Comparison of ENCODE assay signal across 1 cellular context in genomic region chr19:56507446-56508281, GRCh38.
TF ChIP-seq lines count a peak whose summit lies in the region.

ZNF471 (plus strand) TSS chr19:56507855; CDS start chr19:56511572, 3,717 bp downstream.

TF ChIP-seq in HEK293, 187 proteins besides CTCF, POLR2A, EP300 and RAD21 (continued from another document and continues in another):
- TF ChIP-seq ZNF488 (tag by site-specific recombination; IDR thresholded peaks at IDR 0.05), result no peak
- TF ChIP-seq ZFP3 (tag by site-specific recombination; IDR thresholded peaks at IDR 0.05; ENCODE audit: low read depth), result no peak
- no peak for TF ChIP-seq PRDM1 (tag by site-specific recombination; IDR thresholded peaks at IDR 0.05)
- TF ChIP-seq ZNF335 (tag by site-specific recombination; conservative IDR thresholded peaks at IDR 0.05), result peak; percentile 100
- no peak for TF ChIP-seq ZNF112 (tag by site-specific recombination; IDR thresholded peaks at IDR 0.05)
- no peak for TF ChIP-seq BCL6B (tag by site-specific recombination; IDR thresholded peaks at IDR 0.05)
- TF ChIP-seq ZNF138 (tag by site-specific recombination; IDR thresholded peaks at IDR 0.05; ENCODE audit: borderline replicate concordance), result no peak
- no peak for TF ChIP-seq ZNF571 (tag by site-specific recombination; IDR thresholded peaks at IDR 0.05)
- TF ChIP-seq ZNF157 (tag by site-specific recombination; IDR thresholded peaks at IDR 0.05), result no peak
- no peak for TF ChIP-seq OSR2 (tag by site-specific recombination; IDR thresholded peaks at IDR 0.05)
- TF ChIP-seq ZNF785 (tag by site-specific recombination; IDR thresholded peaks at IDR 0.05), result no peak; the same call in 1 of the 2 replicates
- 0 out of 2 replicates have a peak, but pooled peaks have one; percentile 23 for TF ChIP-seq ZNF175 (tag by site-specific recombination; IDR thresholded peaks at IDR 0.05)
- 0 out of 2 replicates have a peak, but pooled peaks have one; percentile 16 for TF ChIP-seq ZBTB11 (tag by site-specific recombination; conservative IDR thresholded peaks at IDR 0.05; ENCODE audit: low read depth)
- no peak for TF ChIP-seq ZNF560 (tag by site-specific recombination; IDR thresholded peaks at IDR 0.05; ENCODE audit: borderline replicate concordance)
- peak; percentile 85 for TF ChIP-seq SP2 (tag by site-specific recombination; IDR thresholded peaks at IDR 0.05)
- no peak for TF ChIP-seq ZBTB44 (tag by site-specific recombination; IDR thresholded peaks at IDR 0.05)
- no peak for TF ChIP-seq ZSCAN5A (tag by site-specific recombination; IDR thresholded peaks at IDR 0.05)
- 0 out of 2 replicates have a peak, but pooled peaks have one; percentile 24 for TF ChIP-seq KLF17 (tag by site-specific recombination; IDR thresholded peaks at IDR 0.05)
- TF ChIP-seq ZSCAN18 (tag by site-specific recombination; IDR thresholded peaks at IDR 0.05), result 0 out of 2 replicates have a peak, but pooled peaks have one; percentile 30
- TF ChIP-seq ZNF658 (tag by site-specific recombination; IDR thresholded peaks at IDR 0.05), result no peak
- no peak for TF ChIP-seq ZNF184 (tag by site-specific recombination; IDR thresholded peaks at IDR 0.05)
- no peak for TF ChIP-seq ZNF747 (tag by site-specific recombination; IDR thresholded peaks at IDR 0.05)
- peak; percentile 72; the same call in 1 of the 2 replicates for TF ChIP-seq GLI4 (tag by site-specific recombination; IDR thresholded peaks at IDR 0.05)
- TF ChIP-seq TSHZ1 (tag by site-specific recombination; IDR thresholded peaks at IDR 0.05; ENCODE audit: borderline replicate concordance), result no peak
- no peak for TF ChIP-seq ZNF148 (tag by site-specific recombination; IDR thresholded peaks at IDR 0.05; ENCODE audit: borderline replicate concordance)
- TF ChIP-seq ZNF311 (tag by site-specific recombination; IDR thresholded peaks at IDR 0.05; ENCODE audit: borderline replicate concordance), result no peak
- no peak for TF ChIP-seq ZNF449 (tag by site-specific recombination; IDR thresholded peaks at IDR 0.05)
- no peak for TF ChIP-seq ZNF621 (tag by site-specific recombination; IDR thresholded peaks at IDR 0.05)
- no peak for TF ChIP-seq PRDM6 (tag by site-specific recombination; IDR thresholded peaks at IDR 0.05)
- no peak for TF ChIP-seq ELK4 (IDR thresholded peaks at IDR 0.05; ENCODE audit: borderline replicate concordance, low read depth, low read length)
